11 cellular contexts compared by ENCODE assay signal in the genomic region with DNA sequence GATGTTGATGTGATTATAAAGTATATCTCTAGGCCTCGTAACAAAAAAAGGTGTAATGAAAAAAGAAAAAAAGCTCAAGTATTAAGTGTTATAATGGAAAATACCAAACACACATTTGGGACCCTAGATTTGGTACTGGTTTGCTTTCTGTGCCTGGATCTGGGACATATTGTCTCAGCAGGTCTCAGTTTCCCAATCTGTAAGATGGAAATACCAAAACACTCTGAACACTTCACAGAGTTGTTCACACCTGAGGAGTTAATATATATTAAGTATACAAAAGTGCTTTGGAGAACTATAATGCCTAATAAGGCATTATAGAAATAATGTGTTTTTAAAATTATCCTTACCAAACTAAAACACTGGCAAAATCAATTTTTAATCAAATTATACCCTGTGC.
DNase-seq lines count a peak whose midpoint lies in the region; ATAC-seq and TF ChIP-seq lines count a peak whose summit lies in the region.
"Had no signal": no experiment of that assay in that cellular context is flagged by ENCODE, and none has a peak within 500 bp of the region (broad histone marks: within the 10 kb centered on the region; RNA-seq: fewer than 3 reads in every experiment).

No MANE protein-coding gene starts in this region.

- POLR2A ChIA-PET in GM10248 (lab: Yijun Ruan, JAX): no interaction called here

- peak overlapping the region; percentile 69 for H3K4me3 ChIP-seq in BE2C (ENCODE audit: low read depth, low read length)
- H3K4me3 ChIP-seq in WERI-Rb-1 (ENCODE audit: low read depth, low read length): peak overlapping the region; percentile 60; the same call in 1 of the 2 replicates
- no peak overlapping the region for H3K4me3 ChIP-seq in hepatocyte
- H3K4me3 ChIP-seq in rectal smooth muscle tissue (ENCODE audit: low read length): peak overlapping the region; percentile 68

- H4K20me1 ChIP-seq in hepatocyte (ENCODE audit: insufficient read depth, poor library complexity, severe bottlenecking): no peaks in the 10 kb centered on the region

- H3K27me3 ChIP-seq in BE2C: no peaks in the 10 kb centered on the region
- no peaks in the 10 kb centered on the region for H3K27me3 ChIP-seq in WERI-Rb-1 (ENCODE audit: insufficient read depth, low read depth, severe bottlenecking)
- H3K27me3 ChIP-seq in hepatocyte: no peaks in the 10 kb centered on the region
- H3K27me3 ChIP-seq in rectal smooth muscle tissue (ENCODE audit: control insufficient read depth, insufficient read depth, low read length): no peaks in the 10 kb centered on the region

- 96% methylated on average over 1 of the region's 1 CpG for WGBS in hepatocyte (ENCODE audit: low lambda C conversion rate, missing lambda C conversion rate)

- no peak for ATAC-seq in GM18867 (IDR thresholded peaks at IDR 0.05; ENCODE audit: unreplicated experiment)
- no peak for ATAC-seq in HG03520 (IDR thresholded peaks at IDR 0.05; ENCODE audit: unreplicated experiment)

- DNase-seq in BE2C (no peak), WERI-Rb-1 (no peak), hepatocyte (ENCODE audit: low spot score) (no peak), GM10248 (ENCODE audit: extremely low spot score) (no peak)
- no peak for DNase-seq in activated CD8-positive, alpha-beta memory T cell treated with anti-CD3 and anti-CD28 coated beads for 24 hours
- DNase-seq: activated gamma-delta T cell treated with Interleukin-2 at 50 U/mL for 16 hours, NCI-H1092 treated with DMSO at 0.1 percent for 48 hours, NCI-H524 treated with DMSO at 0.1 percent for 48 hours had no signal

- H3K9me3 ChIP-seq in BE2C (no peaks in the 10 kb centered on the region), WERI-Rb-1 (ENCODE audit: severe bottlenecking) (no peaks in the 10 kb centered on the region), hepatocyte (ENCODE audit: low read depth) (no peaks in the 10 kb centered on the region)

- H3K79me2 ChIP-seq in hepatocyte: peaks cover 41% of the 10 kb centered on the region

- CTCF ChIA-PET in GM10248 (lab: Yijun Ruan, JAX): interaction anchor here (1.2 to 1.9 kb wide), 4 partner anchors 9 to 32 kb away, joined by 5 to 6 read pairs (median 6); no protein-coding TSS in a partner anchor

- H3K9me2 ChIP-seq in hepatocyte (replicated peaks; ENCODE audit: insufficient read depth): no peaks in the 10 kb centered on the region

- TF ChIP-seq CTCF in BE2C (IDR thresholded peaks at IDR 0.05; ENCODE audit: low read depth, low read length) (no peak), WERI-Rb-1 (IDR thresholded peaks at IDR 0.05; ENCODE audit: low read depth, low read length) (no peak), hepatocyte (IDR thresholded peaks at IDR 0.05; ENCODE audit: poor library complexity) (no peak), GM10248 (IDR thresholded peaks at IDR 0.05; ENCODE audit: control extremely low read depth, extremely low read depth, low read depth, missing control alignments) (no peak)

- peak overlapping the region; percentile 79 for H3K4me2 ChIP-seq in hepatocyte

- H2AFZ ChIP-seq in hepatocyte: peak overlapping the region; percentile 63

- H3K9ac ChIP-seq in rectal smooth muscle tissue (ENCODE audit: low read length): no peak overlapping the region

- H3K36me3 ChIP-seq in BE2C (no peaks in the 10 kb centered on the region), WERI-Rb-1 (no peaks in the 10 kb centered on the region), hepatocyte (replicated peaks; ENCODE audit: insufficient read depth, low read depth) (no peaks in the 10 kb centered on the region), rectal smooth muscle tissue (ENCODE audit: control insufficient read depth, insufficient read depth, low read length) (no peaks in the 10 kb centered on the region)

- H3K4me1 ChIP-seq in BE2C (no peaks in the 10 kb centered on the region; the same call in 1 of the 2 replicates), hepatocyte (ENCODE audit: insufficient read depth) (peaks cover 9% of the 10 kb centered on the region), rectal smooth muscle tissue (ENCODE audit: control insufficient read depth, insufficient read depth, low read length) (peaks cover 17% of the 10 kb centered on the region)

- peak overlapping the region; percentile 86 for H3K27ac ChIP-seq in WERI-Rb-1
- H3K27ac ChIP-seq in hepatocyte: peak overlapping the region; percentile 80
- H3K27ac ChIP-seq in rectal smooth muscle tissue (ENCODE audit: low read depth, low read length): no peak overlapping the region
